In the genomic region with DNA sequence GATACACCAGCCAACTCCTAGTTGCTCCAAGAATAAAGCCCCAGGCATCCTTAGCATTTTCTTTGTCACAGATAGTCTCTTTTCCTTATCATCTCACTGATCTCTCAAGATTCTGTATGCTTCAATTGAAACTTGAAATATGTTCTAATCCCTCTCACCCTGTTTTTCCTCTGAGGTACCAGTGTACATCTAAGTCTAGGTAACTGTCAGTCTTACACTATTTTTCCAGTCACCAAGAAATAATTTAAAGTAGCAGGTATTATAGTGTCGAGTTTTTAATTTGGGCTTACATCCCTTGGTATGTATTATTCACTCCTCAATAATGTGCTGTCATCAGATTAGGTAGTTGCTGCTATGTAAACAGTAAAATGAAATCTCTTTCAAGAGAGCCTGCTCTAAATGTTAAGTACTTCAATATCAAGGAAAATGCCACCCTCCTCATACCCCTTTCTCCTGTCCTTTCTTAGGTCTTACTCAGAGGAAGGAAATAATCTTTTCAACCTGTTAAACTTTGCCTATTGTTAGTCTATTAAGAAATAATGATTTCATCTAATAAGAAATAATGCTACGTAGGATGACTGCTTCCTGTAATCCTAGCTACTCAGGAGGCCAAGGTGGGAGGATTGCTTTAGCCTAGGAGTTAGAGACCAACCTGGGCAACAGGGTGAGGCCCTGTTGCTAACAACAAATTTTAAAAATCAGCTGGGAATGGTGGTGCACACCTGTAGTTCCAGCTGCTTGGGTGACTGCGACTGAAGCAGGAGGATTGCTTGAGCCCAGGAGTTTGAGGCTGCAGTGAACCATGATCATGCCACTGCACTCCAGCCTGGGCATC, we compare ENCODE assay signal across 16 cellular contexts. TPM values are rescaled to one million over a fixed set of nuclear protein-coding genes. Genes with fewer than 3 reads are reported as not detected.
DNase-seq lines count a peak whose midpoint lies in the region; ATAC-seq, FAIRE-seq and TF ChIP-seq lines count a peak whose summit lies in the region.
"Had no signal": no experiment of that assay in that cellular context is flagged by ENCODE, and none has a peak within 500 bp of the region (broad histone marks: within the 10 kb centered on the region; RNA-seq: fewer than 3 reads in every experiment).

No MANE protein-coding gene starts in this region.

- TF ChIP-seq RAD21 in SK-N-SH (IDR thresholded peaks at IDR 0.05; ENCODE audit: low read length) = no peak

- peak in 1 of 2 experiments; percentile 30; a peak in 1 of 4 replicates for TF ChIP-seq EP300 in SK-N-SH (IDR thresholded peaks at IDR 0.05; ENCODE audit: borderline replicate concordance in 1 of 2, low read depth in 1 of 2, low read length in 1 of 2)

- H3K4me2 ChIP-seq in SK-N-SH = peak overlapping the region; percentile 61
- peak overlapping the region; percentile 51 for H3K4me2 ChIP-seq in smooth muscle cell

- CTCF ChIA-PET in SK-N-SH (lab: Yijun Ruan, JAX) = interaction anchor here (1.5 kb wide), 1 partner anchor 17 kb away, joined by 3 read pairs; no protein-coding TSS in a partner anchor

- ATAC-seq in HG02938 (IDR thresholded peaks at IDR 0.05; ENCODE audit: unreplicated experiment) = no peak
- ATAC-seq: activated CD8-positive, alpha-beta T cell treated with anti-CD3 and anti-CD28 coated beads for 36 hours; left lobe of liver had no signal

- 42% methylated on average over 2 of the region's 3 CpGs for WGBS in SK-N-SH (ENCODE audit: low lambda C conversion rate)
- 52% methylated on average over 3 of the region's 3 CpGs for WGBS in smooth muscle cell (ENCODE audit: low lambda C conversion rate)

- no peaks in the 10 kb centered on the region for H3K9me3 ChIP-seq in SK-N-SH
- H3K9me3 ChIP-seq in smooth muscle cell (replicated peaks; ENCODE audit: low read depth) = no peaks in the 10 kb centered on the region
- H3K9me3 ChIP-seq: HAP-1 had no signal

- H2AFZ ChIP-seq in SK-N-SH (ENCODE audit: low read depth) = no peak overlapping the region
- H2AFZ ChIP-seq in smooth muscle cell (ENCODE audit: low read depth) = no peak overlapping the region

- H3K4me1 ChIP-seq in SK-N-SH (ENCODE audit: control insufficient read depth in 1 of 2, insufficient read depth in 2 of 2, low read depth in 1 of 2, low read length in 1 of 2) = peaks cover 3 to 42% of the 10 kb centered on the region in 2 experiments; a peak in 2 of 4 replicates
- peaks cover 47% of the 10 kb centered on the region for H3K4me1 ChIP-seq in smooth muscle cell (ENCODE audit: low read depth)

- POLR2A ChIA-PET in SK-N-SH (lab: Yijun Ruan, JAX) = no interaction called here

- intact Hi-C loops in dorsolateral prefrontal cortex (cut with DNase I) = no loop called here

- TF ChIP-seq CTCF in SK-N-SH (IDR thresholded peaks at IDR 0.05) (no peak), smooth muscle cell (IDR thresholded peaks at IDR 0.05; ENCODE audit: borderline replicate concordance, insufficient read depth, poor library complexity, severe bottlenecking) (no peak), dorsolateral prefrontal cortex (IDR thresholded peaks at IDR 0.05 in 54 of 56, conservative IDR thresholded peaks at IDR 0.05 in 2 of 56; ENCODE audit: low read depth in 1 of 56, partially characterized antibody in 56 of 56) (no peak)

- H3K4me3 ChIP-seq in SK-N-SH (ENCODE audit: low read depth in 2 of 2, low read length in 1 of 2) (no peak overlapping the region; a peak in 1 of 4 replicates), smooth muscle cell (no peak overlapping the region), dorsolateral prefrontal cortex (no peak overlapping the region)
- H3K4me3 ChIP-seq: HAP-1 had no signal

- H3K9ac ChIP-seq in SK-N-SH (0 out of 2 replicates have a peak overlapping the region, but pooled peaks have one; percentile 3), smooth muscle cell (ENCODE audit: low read depth) (peak overlapping the region; percentile 19)

- H3K27ac ChIP-seq in SK-N-SH (ENCODE audit: low read depth in 2 of 2, low read length in 1 of 2) (peak overlapping the region; percentile 25 to 78), smooth muscle cell (ENCODE audit: low read depth) (peak overlapping the region; percentile 70), dorsolateral prefrontal cortex (no peak overlapping the region)

- no peak for TF ChIP-seq POLR2A in H54 (IDR thresholded peaks at IDR 0.05; ENCODE audit: low read depth, low read length)

- FAIRE-seq in H54 (lab: Jason Lieb, UNC) = peak; percentile 82

- peaks cover 89% of the 10 kb centered on the region for H3K79me2 ChIP-seq in SK-N-SH (ENCODE audit: insufficient read depth)
- peaks cover 91% of the 10 kb centered on the region for H3K79me2 ChIP-seq in smooth muscle cell (ENCODE audit: low read depth)

- H3K9me2 ChIP-seq in SK-N-SH = no peaks in the 10 kb centered on the region

- H3F3A ChIP-seq in SK-N-SH (replicated peaks; ENCODE audit: insufficient read depth) (peaks cover 66% of the 10 kb centered on the region), smooth muscle cell (ENCODE audit: low read depth) (peaks cover 24% of the 10 kb centered on the region)

- DNase-seq in H54 (ENCODE audit: insufficient read length, low spot score) (no peak), SK-N-SH (no peak), iris pigment epithelial cell (ENCODE audit: low read depth) (peak; percentile 62), smooth muscle cell (lab: John Stamatoyannopoulos, UW; ENCODE audit: unreplicated experiment) (no peak), OCI-M2 (lab: John Stamatoyannopoulos, UW; ENCODE audit: unreplicated experiment) (no peak), dorsolateral prefrontal cortex (no peak)
- DNase-seq: activated CD8-positive, alpha-beta T cell treated with anti-CD3 and anti-CD28 coated beads for 36 hours; activated naive CD4-positive, alpha-beta T cell treated with anti-CD3 and anti-CD28 coated beads, Interleukin-2, amount 50 U/mL, for 16 hours; DMS79; KG1; NCI-H187; NK-92 treated with Interleukin-12 subunit alpha and Interleukin-12 subunit beta, amount 100 ng/mL, for 24 hours; substantia nigra had no signal

- no peaks in the 10 kb centered on the region for H3K27me3 ChIP-seq in SK-N-SH (ENCODE audit: insufficient read depth)
- H3K27me3 ChIP-seq in smooth muscle cell (ENCODE audit: low read depth) = no peaks in the 10 kb centered on the region
- H3K27me3 ChIP-seq in dorsolateral prefrontal cortex = no peaks in the 10 kb centered on the region

- H3K36me3 ChIP-seq in SK-N-SH (replicated peaks in 1 of 2; ENCODE audit: control insufficient read depth in 1 of 2, insufficient read depth in 2 of 2, low read length in 1 of 2) = peaks cover 13 to 33% of the 10 kb centered on the region in 2 experiments
- no peaks in the 10 kb centered on the region for H3K36me3 ChIP-seq in smooth muscle cell (ENCODE audit: low read depth)
- H3K36me3 ChIP-seq: HAP-1 had no signal

- H4K20me1 ChIP-seq in SK-N-SH (ENCODE audit: insufficient read depth) (peaks cover 20% of the 10 kb centered on the region), smooth muscle cell (ENCODE audit: low read depth) (peaks cover 92% of the 10 kb centered on the region)

TF ChIP-seq in SK-N-SH, 30 proteins besides CTCF, POLR2A, EP300 and RAD21:
- TF ChIP-seq TEAD4 (IDR thresholded peaks at IDR 0.05; ENCODE audit: borderline replicate concordance, insufficient read depth) (0 out of 2 replicates have a peak, but pooled peaks have one; percentile 23), FOSL2 (IDR thresholded peaks at IDR 0.05; ENCODE audit: borderline replicate concordance, low read depth) (peak; percentile 45), JUND (IDR thresholded peaks at IDR 0.05) (peak; percentile 33; the same call in 1 of the 2 replicates)
- TF ChIP-seq, protein P1, sequence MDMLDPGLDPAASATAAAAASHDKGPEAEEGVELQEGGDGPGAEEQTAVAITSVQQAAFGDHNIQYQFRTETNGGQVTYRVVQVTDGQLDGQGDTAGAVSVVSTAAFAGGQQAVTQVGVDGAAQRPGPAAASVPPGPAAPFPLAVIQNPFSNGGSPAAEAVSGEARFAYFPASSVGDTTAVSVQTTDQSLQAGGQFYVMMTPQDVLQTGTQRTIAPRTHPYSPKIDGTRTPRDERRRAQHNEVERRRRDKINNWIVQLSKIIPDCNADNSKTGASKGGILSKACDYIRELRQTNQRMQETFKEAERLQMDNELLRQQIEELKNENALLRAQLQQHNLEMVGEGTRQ (IDR thresholded peaks at IDR 0.05; ENCODE audit: borderline replicate concordance, low read depth, low read length) = no peak

RNA-seq across cellular contexts. Expression of gene TSC22D2, which starts 39.8 kb away (rescaled TPM):
- polyA plus RNA-seq in SK-N-SH (2012; rRNA removed) (4.4 and 4.8 TPM in 2 replicates), smooth muscle cell (31.7 and 36.1 TPM in 2 replicates)
- polyA plus RNA-seq in SK-N-SH (2012; cell fraction: cytosol; rRNA removed) = 7.3 and 7.9 TPM in 2 replicates
- 4.3 and 13.1 TPM in 2 replicates for polyA plus RNA-seq in SK-N-SH (2012; cell fraction: nucleus; rRNA removed)
- total RNA-seq in smooth muscle cell (37.0 and 43.5 TPM in 2 replicates), dorsolateral prefrontal cortex (10 to 100 TPM; 32.6 to 65.1 (median 45.0) TPM)

Comparison
In these comparisons a context has a peak if more than half of its experiments do, and no peak if none do; other contexts are left out.
1. H3K27ac ChIP-seq: peak in SK-N-SH (2 of 2) and smooth muscle cell (single experiment); none in dorsolateral prefrontal cortex (0 of 59).